8 cellular contexts compared by ENCODE assay signal in genomic region chr21:36330904-36331303, GRCh38. TPM values are rescaled to one million over a fixed set of nuclear protein-coding genes. Genes with fewer than 3 reads are reported as not detected.
DNase-seq lines count a peak whose midpoint lies in the region; ATAC-seq, FAIRE-seq and TF ChIP-seq lines count a peak whose summit lies in the region.

No MANE protein-coding gene starts in this region.

- H3K9me3 Mint-ChIP-seq in activated naive CD4-positive, alpha-beta T cell treated with anti-CD3 and anti-CD28 coated beads for 36 hours: no peaks in the 10 kb centered on the region
- peaks cover 2% of the 10 kb centered on the region for H3K9me3 Mint-ChIP-seq in glutamatergic neuron (ENCODE audit: unreplicated experiment)

- H3K36me3 ChIP-seq in OCI-LY7 (ENCODE audit: insufficient read depth, low read length): peaks cover 60% of the 10 kb centered on the region

- no peak for TF ChIP-seq POLR2A in H54 (IDR thresholded peaks at IDR 0.05; ENCODE audit: low read depth, low read length)

- H3K79me2 ChIP-seq in OCI-LY7 (ENCODE audit: insufficient read depth, low read depth, low read length): peaks cover 86% of the 10 kb centered on the region

- H4K20me1 ChIP-seq in OCI-LY7 (ENCODE audit: insufficient read depth, low read length): no peaks in the 10 kb centered on the region

- peaks cover 25% of the 10 kb centered on the region for H3K4me1 ChIP-seq in OCI-LY7 (ENCODE audit: insufficient read depth, low read length, poor library complexity, severe bottlenecking)

- no peaks in the 10 kb centered on the region for H3K9me2 ChIP-seq in OCI-LY7 (ENCODE audit: insufficient read depth, low read length)

- peak; percentile 94 for TF ChIP-seq CTCF in OCI-LY7 (conservative IDR thresholded peaks at IDR 0.05; ENCODE audit: low read length)
- TF ChIP-seq CTCF in glutamatergic neuron (IDR thresholded peaks at IDR 0.05; ENCODE audit: partially characterized antibody, unreplicated experiment): peak; percentile 65

- peak overlapping the region; percentile 77 for H3K27ac Mint-ChIP-seq in activated naive CD4-positive, alpha-beta T cell treated with anti-CD3 and anti-CD28 coated beads for 36 hours
- no peak overlapping the region for H3K27ac Mint-ChIP-seq in glutamatergic neuron (ENCODE audit: unreplicated experiment)

- no peaks in the 10 kb centered on the region for H3K27me3 Mint-ChIP-seq in activated naive CD4-positive, alpha-beta T cell treated with anti-CD3 and anti-CD28 coated beads for 36 hours (ENCODE audit: low read depth)
- no peaks in the 10 kb centered on the region for H3K27me3 Mint-ChIP-seq in glutamatergic neuron (ENCODE audit: unreplicated experiment)

- H3K36me3 Mint-ChIP-seq in activated naive CD4-positive, alpha-beta T cell treated with anti-CD3 and anti-CD28 coated beads for 36 hours (ENCODE audit: low read depth): peaks cover 16% of the 10 kb centered on the region
- H3K36me3 Mint-ChIP-seq in glutamatergic neuron (ENCODE audit: unreplicated experiment): peaks cover 4% of the 10 kb centered on the region

- DNase-seq in EL: peak; percentile 62
- DNase-seq in OCI-LY7 (ENCODE audit: low spot score): peak; percentile 76
- DNase-seq in activated naive CD4-positive, alpha-beta T cell treated with anti-CD3 and anti-CD28 coated beads for 36 hours: peak; percentile 71
- DNase-seq in glutamatergic neuron: peak; percentile 48
- peak; percentile 23 for DNase-seq in putamen (ENCODE audit: low spot score)
- DNase-seq in NK-92 (lab: John Stamatoyannopoulos, UW; ENCODE audit: unreplicated experiment): no peak
- no peak for DNase-seq in H54 (ENCODE audit: insufficient read length, low spot score)

- no peak overlapping the region for H3K4me3 Mint-ChIP-seq in activated naive CD4-positive, alpha-beta T cell treated with anti-CD3 and anti-CD28 coated beads for 36 hours
- H3K4me3 Mint-ChIP-seq in glutamatergic neuron (ENCODE audit: unreplicated experiment): no peak overlapping the region

- POLR2A ChIA-PET in OCI-LY7 (lab: Charles Lee): interaction anchor here (1.3 kb wide), 1 partner anchor 36 kb away, joined by 5 read pairs; no protein-coding TSS in a partner anchor

- H3K27ac ChIP-seq in OCI-LY7 (ENCODE audit: low read depth, low read length, poor library complexity, severe bottlenecking): peak overlapping the region; percentile 4

- no peaks in the 10 kb centered on the region for H3K9me3 ChIP-seq in OCI-LY7 (ENCODE audit: low read length)

- FAIRE-seq in H54 (lab: Jason Lieb, UNC): no peak

- ATAC-seq in HG03097 (IDR thresholded peaks at IDR 0.05; ENCODE audit: low FRiP score, unreplicated experiment): peak; percentile 74

- no peak overlapping the region for H2AFZ ChIP-seq in OCI-LY7 (ENCODE audit: low read length)

- CTCF ChIA-PET in OCI-LY7 (lab: Charles Lee; ENCODE audit: unreplicated experiment): no interaction called here
- CTCF ChIA-PET in activated naive CD4-positive, alpha-beta T cell treated with anti-CD3 and anti-CD28 coated beads for 36 hours (lab: Charles Lee): interaction anchor here (0.6 to 4.0 kb wide), 15 partner anchors 9 to 193 kb away, joined by 3 to 25 read pairs (median 4); partner anchors contain the start of gene MORC3

- no TSS peak for BruUV-seq in OCI-LY7 (replicated peaks; lab: Mats Ljungman, UMichigan)

- H3K4me1 Mint-ChIP-seq in activated naive CD4-positive, alpha-beta T cell treated with anti-CD3 and anti-CD28 coated beads for 36 hours (ENCODE audit: low read depth): peaks cover 54% of the 10 kb centered on the region
- H3K4me1 Mint-ChIP-seq in glutamatergic neuron (ENCODE audit: low read depth, unreplicated experiment): peaks cover 2% of the 10 kb centered on the region

- H3K4me2 ChIP-seq in OCI-LY7 (ENCODE audit: low read length): no peak overlapping the region; the same call in 1 of the 2 replicates

- intact Hi-C loops in OCI-LY7 (cut with micrococcal nuclease; ENCODE audit: unreplicated experiment): loop anchor here (1.0 kb wide), 3 partner anchors 76 to 190 kb away; no protein-coding TSS in a partner anchor
- intact Hi-C loops in activated naive CD4-positive, alpha-beta T cell treated with anti-CD3 and anti-CD28 coated beads for 36 hours (cut with micrococcal nuclease): loop anchor here (1.0 to 2.0 kb wide), 4 partner anchors 97 to 190 kb away; no protein-coding TSS in a partner anchor

- no peak overlapping the region for H3K4me3 ChIP-seq in OCI-LY7 (ENCODE audit: low read depth, low read length, poor library complexity, severe bottlenecking)

RNA-seq across cellular contexts. Expression of gene MORC3, which starts 10.9 kb away (rescaled TPM):
- 23.0 and 26.4 TPM in 2 replicates for total RNA-seq in OCI-LY7 (2014; rRNA removed; shearing (Covaris generic))
- total RNA-seq in OCI-LY7 (2022) (34.3 and 37.8 TPM in 2 replicates), glutamatergic neuron (ENCODE audit: unreplicated experiment) (34.7 TPM)
- 10 to 100 TPM; 26.7 to 28.6 TPM for total RNA-seq in activated naive CD4-positive, alpha-beta T cell treated with anti-CD3 and anti-CD28 coated beads for 36 hours

RNA-seq across cellular contexts. Expression of gene CHAF1B, which starts 54.3 kb away (rescaled TPM):
- 8.7 and 9.9 TPM in 2 replicates for total RNA-seq in OCI-LY7 (2014; rRNA removed; shearing (Covaris generic))
- 21.5 and 24.0 TPM in 2 replicates for total RNA-seq in OCI-LY7 (2022)
- total RNA-seq in activated naive CD4-positive, alpha-beta T cell treated with anti-CD3 and anti-CD28 coated beads for 36 hours: 10 to 100 TPM; 30.5 to 31.9 TPM
- 2.0 TPM for total RNA-seq in glutamatergic neuron (ENCODE audit: unreplicated experiment)

Comparison
In these comparisons a context has a peak if more than half of its experiments do, and no peak if none do; other contexts are left out.
1. DNase-seq: peak in EL (single experiment), OCI-LY7 (single experiment), activated naive CD4-positive, alpha-beta T cell treated with anti-CD3 and anti-CD28 coated beads for 36 hours (single experiment), glutamatergic neuron (single experiment) and putamen (single experiment); none in NK-92 (single experiment) and H54 (single experiment).